Comparison of ENCODE assay signal across 10 cellular contexts in genomic region chr7:5177060-5177459, GRCh38. TPM values are rescaled to one million over a fixed set of nuclear protein-coding genes. Genes with fewer than 3 reads are reported as not detected.
DNase-seq lines count a peak whose midpoint lies in the region; ATAC-seq, FAIRE-seq and TF ChIP-seq lines count a peak whose summit lies in the region.
"Had no signal": no experiment of that assay in that cellular context is flagged by ENCODE, and none has a peak within 500 bp of the region (broad histone marks: within the 10 kb centered on the region; RNA-seq: fewer than 3 reads in every experiment).

No MANE protein-coding gene starts in this region.

- WGBS in stomach, 5 donors: 11 to 38% (median 30%) methylated on average over 6 to 11 of the region's 11 CpGs
- WGBS in suprapubic skin: 37% methylated on average over 11 of the region's 11 CpGs

- TF ChIP-seq POLR2A in H54 (IDR thresholded peaks at IDR 0.05; ENCODE audit: low read depth, low read length) (no peak), stomach (IDR thresholded peaks at IDR 0.05) (no peak), suprapubic skin (IDR thresholded peaks at IDR 0.05) (no peak)

- H3K27ac ChIP-seq in RWPE1: no peak overlapping the region
- peak overlapping the region; percentile 21 to 66 (median 46) for H3K27ac ChIP-seq in stomach
- no peak overlapping the region for H3K27ac ChIP-seq in suprapubic skin
- H3K27ac ChIP-seq: KMS-11 had no signal

- peak; percentile 80 for FAIRE-seq in H54 (lab: Jason Lieb, UNC)
- FAIRE-seq: islet of Langerhans had no signal

- CTCF ChIA-PET in RWPE1 (lab: Yijun Ruan, JAX): no interaction called here
- CTCF ChIA-PET in T-cell (lab: Charles Lee): interaction anchor here in 1 of 2 donors (0.6 kb wide), 1 partner anchor 57 kb away, joined by 3 read pairs; no protein-coding TSS in a partner anchor

- no peak for TF ChIP-seq CTCF in RWPE1 (conservative IDR thresholded peaks at IDR 0.05; ENCODE audit: low read depth)
- TF ChIP-seq CTCF in stomach (IDR thresholded peaks at IDR 0.05): peak in 1 of 7 experiments; percentile 8
- TF ChIP-seq CTCF in suprapubic skin (IDR thresholded peaks at IDR 0.05): no peak

- no peak overlapping the region for H3K27ac Mint-ChIP-seq in T-cell

- no peaks in the 10 kb centered on the region for H3K27me3 Mint-ChIP-seq in T-cell

- intact Hi-C loops in stomach (cut with DNase I; ENCODE audit: low total_unique reads): no loop called here

- H3K27me3 ChIP-seq in stomach: no peaks in the 10 kb centered on the region
- peaks cover 13% of the 10 kb centered on the region for H3K27me3 ChIP-seq in suprapubic skin

- DNase-seq in H54 (ENCODE audit: insufficient read length, low spot score) (peak; percentile 95), RWPE1 (ENCODE audit: low spot score) (peak; percentile 24), globus pallidus (ENCODE audit: low spot score) (peak; percentile 60), stomach (peak; percentile 93), T-cell (no peak), suprapubic skin (ENCODE audit: low spot score in 2 of 2) (no peak)

- peaks cover 0 to 8% (median 0%) of the 10 kb centered on the region in 3 donors for H3K4me1 Mint-ChIP-seq in T-cell

- no peaks in the 10 kb centered on the region for H3K9me3 Mint-ChIP-seq in T-cell

- no peak overlapping the region for H3K4me3 Mint-ChIP-seq in T-cell

- H3K4me1 ChIP-seq in stomach (peaks cover 5 to 14% (median 10%) of the 10 kb centered on the region in 4 donors), suprapubic skin (no peaks in the 10 kb centered on the region)

- no peaks in the 10 kb centered on the region for H3K36me3 Mint-ChIP-seq in T-cell

- TF ChIP-seq EP300 in stomach (IDR thresholded peaks at IDR 0.05) (no peak), suprapubic skin (IDR thresholded peaks at IDR 0.05) (no peak)

- no peaks in the 10 kb centered on the region for H3K9me3 ChIP-seq in stomach
- no peaks in the 10 kb centered on the region for H3K9me3 ChIP-seq in suprapubic skin

- no peaks in the 10 kb centered on the region for H3K36me3 ChIP-seq in stomach
- no peaks in the 10 kb centered on the region for H3K36me3 ChIP-seq in suprapubic skin

- POLR2A ChIA-PET in RWPE1 (lab: Yijun Ruan, JAX; ENCODE audit: low non-redundant PET) (no interaction called here), T-cell (lab: Charles Lee) (no interaction called here)

- ATAC-seq in HG03442 (IDR thresholded peaks at IDR 0.05; ENCODE audit: unreplicated experiment) (no peak), T-cell (replicated peaks in 1 of 4) (no peak), GM21526 (IDR thresholded peaks at IDR 0.05; ENCODE audit: low FRiP score, unreplicated experiment) (no peak)

- H3K4me3 ChIP-seq in stomach (no peak overlapping the region), suprapubic skin (no peak overlapping the region)

RNA-seq across cellular contexts. Expression of gene WIPI2, which starts 13.0 kb away (rescaled TPM):
- total RNA-seq in stomach (10 to 100 TPM; 11.1 to 92.0 (median 65.8) TPM), T-cell (100 to 1,000 TPM in 2 of 5 donors, 10 to 100 TPM in 3; 84.5 to 108 (median 93.5) TPM), suprapubic skin (10 to 100 TPM; 57.6 to 92.6 (median 71.5) TPM)
- polyA plus RNA-seq in stomach: 10 to 100 TPM; 24.5 to 40.0 (median 32.1) TPM

Comparison
In these comparisons a context has a peak if more than half of its experiments do, and no peak if none do; other contexts are left out.
1. DNase-seq: peak in H54 (single experiment), RWPE1 (single experiment), globus pallidus (single experiment) and stomach (single experiment); none in T-cell (0 of 34) and suprapubic skin (0 of 2).
2. H3K27ac ChIP-seq: peak in stomach (5 of 5); none in RWPE1 (single experiment) and suprapubic skin (single experiment).